In genomic region chr6:162385980-162386379, GRCh38 we compare ENCODE assay signal across 20 cellular contexts.
"Had no signal": no experiment of that assay in that cellular context is flagged by ENCODE, and none has a peak within 500 bp of the region (broad histone marks: within the 10 kb centered on the region; RNA-seq: fewer than 3 reads in every experiment).

No MANE protein-coding gene starts in this region.

- H3K4me3 ChIP-seq: adrenal gland, neural progenitor cell, ovary, thyroid gland, vagina had no signal

- H3K4me1 ChIP-seq: adrenal gland, neural progenitor cell, thyroid gland, vagina had no signal

- ATAC-seq: activated CD8-positive, alpha-beta memory T cell treated with anti-CD3 and anti-CD28 coated beads, Interleukin-2, amount 10 ng/mL, durations not matched to agents 7 days and 5 days; left colon; stimulated activated memory B cell treated with anti-CD40 and anti-IgM and Interleukin-4, amounts not matched to agents 10 μg/mL and 1 μg/mL and 100 μg/mL, for 72 hours; T-helper 17 cell had no signal

- H3K9me3 ChIP-seq: adrenal gland, ovary, thyroid gland, vagina had no signal

- H3K36me3 ChIP-seq: adrenal gland, neural progenitor cell, ovary, thyroid gland, vagina, WERI-Rb-1 had no signal

- H3K9ac ChIP-seq: neural progenitor cell had no signal

- H3K27ac ChIP-seq: adrenal gland, neural progenitor cell, ovary, thyroid gland, vagina, WERI-Rb-1 had no signal

- H3K4me2 ChIP-seq: neural progenitor cell had no signal

- DNase-seq: activated CD4-positive, alpha-beta T cell treated with anti-CD3 and anti-CD28 coated beads, Interleukin-2, amount 50 U/mL, for 48 hours; activated CD8-positive, alpha-beta memory T cell treated with anti-CD3 and anti-CD28 coated beads, Interleukin-2, amount 10 ng/mL, durations not matched to agents 7 days and 5 days; activated naive CD4-positive, alpha-beta T cell treated with anti-CD3 and anti-CD28 coated beads, Interleukin-2, amount 50 U/mL, for 16 hours; activated T-cell treated with anti-CD3 and anti-CD28 coated beads, Interleukin-2, amount 50 U/mL, for 1 hour; adrenal gland; cerebellar nuclear complex; endodermal cell; glutamatergic neuron; immature natural killer cell; left colon; midbrain; naive B cell; ovary; stimulated activated CD4-positive, alpha-beta T cell treated with anti-CD3 and anti-CD28 coated beads, Interleukin-2, amount 100 ng/mL, for 48 hours; T-helper 17 cell; thyroid gland; WERI-Rb-1 had no signal

- H3K27me3 ChIP-seq: adrenal gland, neural progenitor cell, ovary, thyroid gland, vagina had no signal

- H2AFZ ChIP-seq: neural progenitor cell had no signal
